17 cellular contexts compared by ENCODE assay signal in the genomic region with DNA sequence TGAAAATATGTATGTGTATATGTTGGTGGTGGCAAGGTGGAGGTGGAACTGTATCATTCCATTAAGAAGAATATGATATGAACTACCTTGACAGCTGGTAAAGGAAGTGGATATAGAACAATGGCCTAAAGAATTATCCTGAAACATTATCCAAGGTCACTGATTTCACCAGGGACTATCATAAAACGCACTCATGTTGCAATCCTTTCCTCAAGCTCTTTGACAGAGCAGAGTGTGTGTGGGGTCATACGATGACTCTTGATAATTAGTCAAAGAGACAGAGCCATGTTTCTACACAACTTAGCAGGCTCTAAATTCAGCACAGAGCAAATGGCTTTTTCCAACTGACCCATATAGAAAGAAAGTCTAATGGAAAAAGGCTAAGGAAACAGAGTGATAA.
DNase-seq lines count a peak whose midpoint lies in the region; ATAC-seq and TF ChIP-seq lines count a peak whose summit lies in the region.
"Had no signal": no experiment of that assay in that cellular context is flagged by ENCODE, and none has a peak within 500 bp of the region (broad histone marks: within the 10 kb centered on the region; RNA-seq: fewer than 3 reads in every experiment).

No MANE protein-coding gene starts in this region.

- H3K4me3 Mint-ChIP-seq in activated CD4-positive, alpha-beta memory T cell treated with anti-CD3 and anti-CD28 coated beads, Interleukin-2, amount 10 ng/mL, durations not matched to agents 7 days and 5 days: no peak overlapping the region
- H3K4me3 Mint-ChIP-seq: CD4-positive, CD25-positive, alpha-beta regulatory T cell; CD8-positive, alpha-beta memory T cell; H9 had no signal

- H3K4me1 Mint-ChIP-seq in activated CD4-positive, alpha-beta memory T cell treated with anti-CD3 and anti-CD28 coated beads, Interleukin-2, amount 10 ng/mL, durations not matched to agents 7 days and 5 days: no peaks in the 10 kb centered on the region
- H3K4me1 Mint-ChIP-seq: CD4-positive, CD25-positive, alpha-beta regulatory T cell; CD8-positive, alpha-beta memory T cell; H9 had no signal

- H3K36me3 Mint-ChIP-seq in activated CD4-positive, alpha-beta memory T cell treated with anti-CD3 and anti-CD28 coated beads, Interleukin-2, amount 10 ng/mL, durations not matched to agents 7 days and 5 days (ENCODE audit: low read depth): no peaks in the 10 kb centered on the region
- H3K36me3 Mint-ChIP-seq: CD4-positive, CD25-positive, alpha-beta regulatory T cell; CD8-positive, alpha-beta memory T cell had no signal

- DNase-seq in NCI-H510A (lab: John Stamatoyannopoulos, UW) (peak; percentile 9), NCI-H510A treated with DMSO at 0.1 percent for 48 hours (lab: John Stamatoyannopoulos, UW) (no peak), NB4 (ENCODE audit: low read depth) (peak; percentile 3), left kidney (ENCODE audit: low read depth, low spot score) (peak; percentile 58)
- no peak for DNase-seq in activated CD4-positive, alpha-beta memory T cell treated with anti-CD3 and anti-CD28 coated beads, Interleukin-2, amount 10 ng/mL, durations not matched to agents 7 days and 5 days
- DNase-seq: BE2C; C1 segment of cervical spinal cord; CD4-positive, CD25-positive, alpha-beta regulatory T cell; CD8-positive, alpha-beta memory T cell; COR-L47; DMS 273 treated with DMSO at 0.1 percent for 48 hours; DMS53; DND-41; EL; H9 had no signal

- no peak for TF ChIP-seq CTCF in NB4 (IDR thresholded peaks at IDR 0.05; ENCODE audit: low read depth, low read length)

- POLR2A ChIA-PET in activated CD4-positive, alpha-beta memory T cell treated with anti-CD3 and anti-CD28 coated beads, Interleukin-2, amount 10 ng/mL, durations not matched to agents 7 days and 5 days (lab: Charles Lee): no interaction called here

- H3K9me3 Mint-ChIP-seq in activated CD4-positive, alpha-beta memory T cell treated with anti-CD3 and anti-CD28 coated beads, Interleukin-2, amount 10 ng/mL, durations not matched to agents 7 days and 5 days: peaks cover 3% of the 10 kb centered on the region
- H3K9me3 Mint-ChIP-seq: H9 had no signal

- CTCF ChIA-PET in activated CD4-positive, alpha-beta memory T cell treated with anti-CD3 and anti-CD28 coated beads, Interleukin-2, amount 10 ng/mL, durations not matched to agents 7 days and 5 days (lab: Charles Lee): no interaction called here

- H3K27ac Mint-ChIP-seq in activated CD4-positive, alpha-beta memory T cell treated with anti-CD3 and anti-CD28 coated beads, Interleukin-2, amount 10 ng/mL, durations not matched to agents 7 days and 5 days: no peak overlapping the region
- H3K27ac Mint-ChIP-seq: CD4-positive, CD25-positive, alpha-beta regulatory T cell; CD8-positive, alpha-beta memory T cell had no signal

- ATAC-seq in HG03108 (IDR thresholded peaks at IDR 0.05; ENCODE audit: unreplicated experiment): no peak
- ATAC-seq: GM12878 had no signal

- TF ChIP-seq POLR2A in NB4 (IDR thresholded peaks at IDR 0.05; ENCODE audit: extremely low read depth, insufficient read length): no peak

- peaks cover 1% of the 10 kb centered on the region for H3K27me3 Mint-ChIP-seq in activated CD4-positive, alpha-beta memory T cell treated with anti-CD3 and anti-CD28 coated beads, Interleukin-2, amount 10 ng/mL, durations not matched to agents 7 days and 5 days

- H3K4me3 ChIP-seq in NB4 (ENCODE audit: low read depth, low read length): no peak overlapping the region
- H3K4me3 ChIP-seq: GM12878 had no signal

Comparison
In these comparisons a context has a peak if more than half of its experiments do, and no peak if none do; other contexts are left out.
1. DNase-seq: peak in NCI-H510A (single experiment), NB4 (single experiment) and left kidney (single experiment); none in NCI-H510A treated with DMSO at 0.1 percent for 48 hours (single experiment) and activated CD4-positive, alpha-beta memory T cell treated with anti-CD3 and anti-CD28 coated beads, Interleukin-2, amount 10 ng/mL, durations not matched to agents 7 days and 5 days (single experiment).